ENCODE assay signal across 8 cellular contexts in genomic region chr10:115093286-115093775, GRCh38. TPM values are rescaled to one million over a fixed set of nuclear protein-coding genes. Genes with fewer than 3 reads are reported as not detected.
DNase-seq lines count a peak whose midpoint lies in the region; ATAC-seq, FAIRE-seq and TF ChIP-seq lines count a peak whose summit lies in the region.

Gene ATRNL1, plus strand, starts transcription at chr10:115093365. Its CDS starts 386 bp downstream, at chr10:115093751.

- no peak for FAIRE-seq in bronchial epithelial cell (lab: Jason Lieb, UNC)

- ATAC-seq in GM18520 (IDR thresholded peaks at IDR 0.05; ENCODE audit: unreplicated experiment), result peak; percentile 50
- ATAC-seq in HG02970 (IDR thresholded peaks at IDR 0.05; ENCODE audit: low FRiP score, unreplicated experiment), result peak; percentile 70
- ATAC-seq in stimulated activated naive CD8-positive, alpha-beta T cell treated with anti-CD3 and anti-CD28 coated beads, Interleukin-15, Interleukin-2, amounts not matched to agents 100 U/mL and 50 U/mL, for 24 hours, result peak; percentile 53

- H3K4me3 ChIP-seq in AG10803 (ENCODE audit: low read length) (peak within 1 kb of the TSS; percentile 50), bronchial epithelial cell (ENCODE audit: low read depth, low read length) (peak within 1 kb of the TSS; percentile 37), kidney epithelial cell (ENCODE audit: low read depth, low read length) (peak within 1 kb of the TSS; percentile 72)

- H3K27me3 ChIP-seq in bronchial epithelial cell (ENCODE audit: control insufficient read depth, insufficient read depth, low read length), result peaks cover 18% of the 10 kb centered on the region
- H3K27me3 ChIP-seq in kidney epithelial cell (ENCODE audit: control insufficient read depth, insufficient read depth, low read length), result no peaks in the 10 kb centered on the region

- H3K36me3 ChIP-seq in bronchial epithelial cell (ENCODE audit: control insufficient read depth, insufficient read depth, low read length) (no peaks in the 10 kb centered on the region), kidney epithelial cell (ENCODE audit: control insufficient read depth, insufficient read depth, low read length) (no peaks in the 10 kb centered on the region)

- TF ChIP-seq CTCF in AG10803 (conservative IDR thresholded peaks at IDR 0.05; ENCODE audit: low read length) (no peak), bronchial epithelial cell (IDR thresholded peaks at IDR 0.05; ENCODE audit: insufficient read depth, low read length, severe bottlenecking) (no peak), kidney epithelial cell (IDR thresholded peaks at IDR 0.05; ENCODE audit: insufficient read depth, low read length, poor library complexity, severe bottlenecking) (no peak)

- DNase-seq in AG10803 (ENCODE audit: low read depth) (no peak), NCI-H69 (lab: John Stamatoyannopoulos, UW) (peak; percentile 69), bronchial epithelial cell (ENCODE audit: low read depth) (no peak), kidney epithelial cell (ENCODE audit: low read depth) (no peak), ecto neural progenitor cell (ENCODE audit: low spot score) (no peak)
- DNase-seq in stimulated activated naive CD8-positive, alpha-beta T cell treated with anti-CD3 and anti-CD28 coated beads, Interleukin-15, Interleukin-2, amounts not matched to agents 100 U/mL and 50 U/mL, for 24 hours, result no peak

RNA-seq across cellular contexts. Expression of gene ATRNL1, which starts in this region (rescaled TPM):
- 0.13 and 0.53 TPM in 2 replicates for total RNA-seq in bronchial epithelial cell
- total RNA-seq in kidney epithelial cell, result 5.1 and 11.4 TPM in 2 replicates
